ENCODE assay signal across 11 cellular contexts in genomic region chr7:127209886-127210285, GRCh38. TPM values are rescaled to one million over a fixed set of nuclear protein-coding genes. Genes with fewer than 3 reads are reported as not detected.
"Had no signal": no experiment of that assay in that cellular context is flagged by ENCODE, and none has a peak within 500 bp of the region (broad histone marks: within the 10 kb centered on the region; RNA-seq: fewer than 3 reads in every experiment).

No MANE protein-coding gene starts in this region.

- H3K4me2 ChIP-seq: GM23338 had no signal

- H3K9me3 ChIP-seq: HAP-1 had no signal

- FAIRE-seq: H1, H54 had no signal

- H3K36me3 ChIP-seq: HAP-1 had no signal

- ATAC-seq: GM23338, HCT116 had no signal

- H3K4me3 ChIP-seq: GM23248, GM23338, HAP-1 had no signal

- H3K27ac ChIP-seq: GM23248 had no signal

- DNase-seq: GM23248, GOT3, H7, H9, HCEC 1CT, HFFc6 had no signal

- H3K4me3 Mint-ChIP-seq: GM23338, H9, HFFc6 had no signal

- H3K9ac ChIP-seq: GM23248 had no signal

- H3K9me3 Mint-ChIP-seq: GM23338, H9 had no signal

- H3K4me1 ChIP-seq: HAP-1 had no signal

- H3K27ac Mint-ChIP-seq: GM23338, H9, HFFc6 had no signal

- H2AFZ ChIP-seq: GM23248, GM23338 had no signal

RNA-seq across cellular contexts. Expression of gene GRM8, which starts 42.9 kb away (rescaled TPM):
- total RNA-seq: GM23248, HFFc6 had no signal
- polyA plus RNA-seq: GM23248 had no signal
